13 cellular contexts compared by ENCODE assay signal in genomic region chr1:119047040-119047438, GRCh38. TPM values are rescaled to one million over a fixed set of nuclear protein-coding genes. Genes with fewer than 3 reads are reported as not detected.
DNase-seq lines count a peak whose midpoint lies in the region; ATAC-seq and TF ChIP-seq lines count a peak whose summit lies in the region.
"Had no signal": no experiment of that assay in that cellular context is flagged by ENCODE, and none has a peak within 500 bp of the region (broad histone marks: within the 10 kb centered on the region; RNA-seq: fewer than 3 reads in every experiment).

No MANE protein-coding gene starts in this region.

- peaks cover 25% of the 10 kb centered on the region for H3K4me1 Mint-ChIP-seq in brain
- H3K4me1 Mint-ChIP-seq: CD8-positive, alpha-beta memory T cell had no signal

- H3K27me3 Mint-ChIP-seq in brain, result no peaks in the 10 kb centered on the region
- H3K27me3 Mint-ChIP-seq: CD8-positive, alpha-beta memory T cell had no signal

- H3K9me3 ChIP-seq in right cardiac atrium (ENCODE audit: control insufficient read depth, low read length), result no peaks in the 10 kb centered on the region

- intact Hi-C loops in right cardiac atrium (cut with DNase I), result no loop called here

- peak overlapping the region; percentile 17 for H3K4me3 ChIP-seq in right cardiac atrium (ENCODE audit: low read length)

- peak; percentile 73 to 77 for ATAC-seq in right cardiac atrium
- ATAC-seq in GM21825 (IDR thresholded peaks at IDR 0.05; ENCODE audit: unreplicated experiment), result no peak
- ATAC-seq: activated CD4-positive, CD25-positive, alpha-beta regulatory T cell treated with anti-CD3 and anti-CD28 coated beads, Interleukin-2, amount 50 U/mL, for 24 hours; stimulated activated naive CD8-positive, alpha-beta T cell treated with anti-CD3 and anti-CD28 coated beads, Interleukin-15, Interleukin-2, amounts not matched to agents 100 U/mL and 50 U/mL, for 24 hours had no signal

- WGBS in right cardiac atrium, result 41% methylated on average over 3 of the region's 3 CpGs

- peak overlapping the region in 4 of 5 experiments; percentile 84 to 93 (median 86) for H3K27ac Mint-ChIP-seq in brain

- TF ChIP-seq CTCF in brain (conservative IDR thresholded peaks at IDR 0.05), result no peak
- TF ChIP-seq CTCF in GM13977 (IDR thresholded peaks at IDR 0.05; ENCODE audit: extremely low read depth, insufficient read depth, missing control alignments), result no peak

- H3K4me1 ChIP-seq in right cardiac atrium (ENCODE audit: control insufficient read depth, insufficient read depth, low read length), result peaks cover 1% of the 10 kb centered on the region

- H3K27ac ChIP-seq in right cardiac atrium (ENCODE audit: low read length), result peak overlapping the region; percentile 13

- peaks cover 14% of the 10 kb centered on the region for H3K36me3 Mint-ChIP-seq in brain

- no peaks in the 10 kb centered on the region for H3K27me3 ChIP-seq in right cardiac atrium (ENCODE audit: control insufficient read depth, insufficient read depth)

- no peaks in the 10 kb centered on the region for H3K9me3 Mint-ChIP-seq in brain

- peak overlapping the region in 4 of 5 experiments; percentile 26 to 74 (median 37) for H3K4me3 Mint-ChIP-seq in brain
- H3K4me3 Mint-ChIP-seq: CD8-positive, alpha-beta memory T cell had no signal

- DNase-seq in GM04504 (ENCODE audit: low read depth), result peak; percentile 50
- DNase-seq in right cardiac atrium, result no peak
- DNase-seq in stromal cell of bone marrow (ENCODE audit: low read depth), result peak; percentile 17
- DNase-seq in GDM1 (lab: John Stamatoyannopoulos, UW), result no peak
- no peak for DNase-seq in GM13977 (ENCODE audit: low spot score)
- DNase-seq in HuH-7 (ENCODE audit: low spot score), result no peak
- DNase-seq: activated T-cell treated with anti-CD3 and anti-CD28 coated beads, Interleukin-2, amount 50 U/mL, for 1 hour; CD8-positive, alpha-beta memory T cell; midbrain; stimulated activated naive CD8-positive, alpha-beta T cell treated with anti-CD3 and anti-CD28 coated beads, Interleukin-15, Interleukin-2, amounts not matched to agents 100 U/mL and 50 U/mL, for 24 hours had no signal

- in situ Hi-C loops in GM13977 (cut with MboI; ENCODE audit: low pct_unique_long_range_greater_than_20kb, low sequenced_read_pairs, unreplicated experiment), result no loop called here

RNA-seq across cellular contexts. Expression of gene TBX15, which starts 58.9 kb away (rescaled TPM):
- polyA plus RNA-seq in brain (ENCODE audit: insufficient read depth, low read depth, low replicate concordance), result 9.0 TPM
- total RNA-seq in right cardiac atrium, result 1 to 10 TPM; 2.0 to 4.4 (median 2.8) TPM
- 1.1 TPM for polyA plus RNA-seq in right cardiac atrium
- total RNA-seq: CD8-positive, alpha-beta memory T cell had no signal
- polyA plus RNA-seq: CD8-positive, alpha-beta memory T cell had no signal

Comparison
In these comparisons a context has a peak if more than half of its experiments do, and no peak if none do; other contexts are left out.
1. DNase-seq: peak in GM04504 (single experiment) and stromal cell of bone marrow (single experiment); none in right cardiac atrium (0 of 3), GDM1 (single experiment), GM13977 (single experiment) and HuH-7 (single experiment).